9 cellular contexts compared by ENCODE assay signal in genomic region chr18:3584897-3585460, GRCh38.
DNase-seq lines count a peak whose midpoint lies in the region; ATAC-seq, FAIRE-seq and TF ChIP-seq lines count a peak whose summit lies in the region.
"Had no signal": no experiment of that assay in that cellular context is flagged by ENCODE, and none has a peak within 500 bp of the region (broad histone marks: within the 10 kb centered on the region; RNA-seq: fewer than 3 reads in every experiment).

No MANE protein-coding gene starts in this region.

- intact Hi-C loops in dendritic cell treated with granulocyte-macrophage colony-stimulating factor and Interleukin-4, amounts not matched to agents 40 ng/mL and 50 ng/mL, for 4 days (cut with micrococcal nuclease): no loop called here

- no peaks in the 10 kb centered on the region for H3K27me3 ChIP-seq in neutrophil
- H3K27me3 ChIP-seq: breast epithelium had no signal

- H3K27ac ChIP-seq in neutrophil: peak overlapping the region; percentile 66
- H3K27ac ChIP-seq: breast epithelium had no signal

- H3K27ac Mint-ChIP-seq in dendritic cell treated with granulocyte-macrophage colony-stimulating factor and Interleukin-4, amounts not matched to agents 40 ng/mL and 50 ng/mL, for 4 days: peak overlapping the region; percentile 30

- no peaks in the 10 kb centered on the region for H3K36me3 ChIP-seq in neutrophil
- H3K36me3 ChIP-seq: breast epithelium had no signal

- H3K27me3 Mint-ChIP-seq in dendritic cell treated with granulocyte-macrophage colony-stimulating factor and Interleukin-4, amounts not matched to agents 40 ng/mL and 50 ng/mL, for 4 days: no peaks in the 10 kb centered on the region

- no peak for FAIRE-seq in D721Med (lab: Jason Lieb, UNC)

- no peak overlapping the region for H3K4me3 Mint-ChIP-seq in dendritic cell treated with granulocyte-macrophage colony-stimulating factor and Interleukin-4, amounts not matched to agents 40 ng/mL and 50 ng/mL, for 4 days

- no peaks in the 10 kb centered on the region for H3K9me3 ChIP-seq in neutrophil
- H3K9me3 ChIP-seq: breast epithelium had no signal

- TF ChIP-seq CTCF in neutrophil (IDR thresholded peaks at IDR 0.05) (no peak), D721Med (IDR thresholded peaks at IDR 0.05; ENCODE audit: insufficient read depth, missing control alignments) (no peak)

- H3K4me1 ChIP-seq in neutrophil (ENCODE audit: control insufficient read depth in 1 of 2, insufficient read depth in 1 of 2, low read depth in 1 of 2, low read length in 1 of 2): peaks cover 16 to 20% of the 10 kb centered on the region in 2 experiments
- H3K4me1 ChIP-seq: breast epithelium had no signal

- no peaks in the 10 kb centered on the region for H3K36me3 Mint-ChIP-seq in dendritic cell treated with granulocyte-macrophage colony-stimulating factor and Interleukin-4, amounts not matched to agents 40 ng/mL and 50 ng/mL, for 4 days (ENCODE audit: low read depth)

- DNase-seq in GF-D8 (lab: John Stamatoyannopoulos, UW): peak; percentile 67
- DNase-seq in NCI-H226: peak; percentile 56
- DNase-seq in D721Med (ENCODE audit: insufficient read length, low spot score): no peak
- DNase-seq in activated CD4-positive, alpha-beta T cell treated with anti-CD3 and anti-CD28 coated beads for 48 hours: no peak
- no peak for DNase-seq in T1000 (lab: John Stamatoyannopoulos, UW)

- no peaks in the 10 kb centered on the region for H3K9me3 Mint-ChIP-seq in dendritic cell treated with granulocyte-macrophage colony-stimulating factor and Interleukin-4, amounts not matched to agents 40 ng/mL and 50 ng/mL, for 4 days

- peaks cover 25% of the 10 kb centered on the region for H3K4me1 Mint-ChIP-seq in dendritic cell treated with granulocyte-macrophage colony-stimulating factor and Interleukin-4, amounts not matched to agents 40 ng/mL and 50 ng/mL, for 4 days (ENCODE audit: low read depth)

- no peak overlapping the region for H3K4me3 ChIP-seq in neutrophil (ENCODE audit: low read depth in 1 of 2, low read length in 1 of 2)
- H3K4me3 ChIP-seq: breast epithelium had no signal

- no peak for ATAC-seq in HG03432 (IDR thresholded peaks at IDR 0.05; ENCODE audit: unreplicated experiment)

Comparison
In these comparisons a context has a peak if more than half of its experiments do, and no peak if none do; other contexts are left out.
1. DNase-seq: peak in GF-D8 (single experiment) and NCI-H226 (single experiment); none in D721Med (single experiment), activated CD4-positive, alpha-beta T cell treated with anti-CD3 and anti-CD28 coated beads for 48 hours (single experiment) and T1000 (single experiment).